Comparison of ENCODE assay signal across 19 cellular contexts in genomic region chr3:172052405-172052804, GRCh38. TPM values are rescaled to one million over a fixed set of nuclear protein-coding genes. Genes with fewer than 3 reads are reported as not detected.
A peak's percentile ranks its signal among the peaks of the same experiment; 100 is the strongest.
DNase-seq lines count a peak whose midpoint lies in the region; ATAC-seq, FAIRE-seq and TF ChIP-seq lines count a peak whose summit lies in the region.
"Had no signal": no experiment of that assay in that cellular context is flagged by ENCODE, and none has a peak within 500 bp of the region (broad histone marks: within the 10 kb centered on the region; RNA-seq: fewer than 3 reads in every experiment).

No MANE protein-coding gene starts in this region.

- H3K36me3 Mint-ChIP-seq in natural killer cell (peaks cover 7% of the 10 kb centered on the region), type B pancreatic cell (peaks cover 37% of the 10 kb centered on the region)
- peaks cover 36% of the 10 kb centered on the region for H3K36me3 Mint-ChIP-seq in natural killer cell treated with Interleukin-12 subunit alpha and Interleukin-12 subunit beta and Interleukin-15 and Interleukin-18, amount 100 ng/mL, for 72 hours

- TF ChIP-seq EP300 in GM12878 (IDR thresholded peaks at IDR 0.05; ENCODE audit: borderline replicate concordance in 1 of 2, control insufficient read depth in 1 of 2, low read depth in 2 of 2, low read length in 2 of 2) = no peak

- H3K4me3 ChIP-seq in GM12878 (no peak overlapping the region), lower leg skin (ENCODE audit: low read depth, poor library complexity, severe bottlenecking) (no peak overlapping the region)
- H3K4me3 ChIP-seq: SJCRH30 had no signal

- H3K27ac Mint-ChIP-seq in natural killer cell = peak overlapping the region; percentile 90 to 98
- H3K27ac Mint-ChIP-seq in natural killer cell treated with Interleukin-12 subunit alpha and Interleukin-12 subunit beta and Interleukin-15 and Interleukin-18, amount 100 ng/mL, for 72 hours = peak overlapping the region in 1 of 2 donors; percentile 32
- H3K27ac Mint-ChIP-seq in type B pancreatic cell = no peak overlapping the region
- H3K27ac Mint-ChIP-seq: CD4-positive, alpha-beta T cell; IgD-negative memory B cell had no signal

- H3K4me1 ChIP-seq in GM12878 (ENCODE audit: control insufficient read depth, insufficient read depth, low read length) = peaks cover 12% of the 10 kb centered on the region
- H3K4me1 ChIP-seq: SJCRH30 had no signal

- H3K79me2 ChIP-seq in GM12878 (ENCODE audit: control insufficient read depth, insufficient read depth, low read length) = peaks cover 48% of the 10 kb centered on the region

- ATAC-seq in natural killer cell (no peak), GM12878 (no peak)
- ATAC-seq in natural killer cell treated with Interleukin-12 subunit alpha and Interleukin-12 subunit beta and Interleukin-15 and Interleukin-18, amount 100 ng/mL, for 72 hours = no peak

- in situ Hi-C loops in GM12878 (cut with MboI) = no loop called here

- H3K36me3 ChIP-seq in GM12878 (ENCODE audit: control insufficient read depth in 2 of 2, insufficient read depth in 2 of 2, low read length in 1 of 2) = peaks cover 6 to 10% of the 10 kb centered on the region in 2 experiments

- intact Hi-C loops in natural killer cell (cut with micrococcal nuclease) = no loop called here
- intact Hi-C loops in GM12878 (cut with micrococcal nuclease; ENCODE audit: unreplicated experiment) = no loop called here
- intact Hi-C loops in lower leg skin (cut with DNase I; ENCODE audit: low total_unique reads) = no loop called here

- H3K4me1 Mint-ChIP-seq in natural killer cell (peaks cover 64 to 74% of the 10 kb centered on the region in 2 donors), type B pancreatic cell (ENCODE audit: unreplicated experiment) (peaks cover 28% of the 10 kb centered on the region)
- H3K4me1 Mint-ChIP-seq in natural killer cell treated with Interleukin-12 subunit alpha and Interleukin-12 subunit beta and Interleukin-15 and Interleukin-18, amount 100 ng/mL, for 72 hours (ENCODE audit: low read depth in 2 of 2) = peaks cover 53 to 60% of the 10 kb centered on the region in 2 donors

- H3K4me2 ChIP-seq in GM12878 (ENCODE audit: control insufficient read depth, insufficient read depth) = no peak overlapping the region

- H3K27me3 Mint-ChIP-seq in natural killer cell (ENCODE audit: low read depth in 2 of 2) (no peaks in the 10 kb centered on the region), type B pancreatic cell (no peaks in the 10 kb centered on the region)
- no peaks in the 10 kb centered on the region for H3K27me3 Mint-ChIP-seq in natural killer cell treated with Interleukin-12 subunit alpha and Interleukin-12 subunit beta and Interleukin-15 and Interleukin-18, amount 100 ng/mL, for 72 hours
- H3K27me3 Mint-ChIP-seq: CD4-positive, alpha-beta T cell; IgD-negative memory B cell had no signal

- no peaks in the 10 kb centered on the region; the same call in 2 of the 3 replicates for H3K9me3 ChIP-seq in GM12878 (replicated peaks; ENCODE audit: control insufficient read depth, insufficient read depth, low read length)
- H3K9me3 ChIP-seq: SJCRH30 had no signal

- RAD21 ChIA-PET in GM12878 (lab: Charles Lee; ENCODE audit: unreplicated experiment) = no interaction called here

- TF ChIP-seq POLR2A in GM12878 (IDR thresholded peaks at IDR 0.05; ENCODE audit: low read depth, low read length) = no peak
- no peak for TF ChIP-seq POLR2A in lower leg skin (IDR thresholded peaks at IDR 0.05)

- no peaks in the 10 kb centered on the region for H4K20me1 ChIP-seq in GM12878 (ENCODE audit: control insufficient read depth, insufficient read depth)

- DNase-seq in natural killer cell (no peak), GM12878 (ENCODE audit: low read depth, low spot score) (no peak), myocyte (ENCODE audit: low read depth) (peak; percentile 25), lower leg skin (ENCODE audit: low spot score in 2 of 2) (no peak), type B pancreatic cell (ENCODE audit: extremely low spot score, unreplicated experiment) (no peak), RCC 7860 (ENCODE audit: low spot score) (no peak), retina (no peak)
- no peak for DNase-seq in natural killer cell treated with Interleukin-12 subunit alpha and Interleukin-12 subunit beta and Interleukin-15 and Interleukin-18, amount 100 ng/mL, for 72 hours (ENCODE audit: low spot score)
- DNase-seq: CD4-positive, alpha-beta T cell; DMS53; NCI-H1105 treated with DMSO at 0.1 percent for 48 hours; NCI-H187; NCI-H226; NCI-H526 treated with DMSO at 0.1 percent for 48 hours; OCI-M1; SJCRH30 had no signal

- no peaks in the 10 kb centered on the region for H3K9me3 Mint-ChIP-seq in natural killer cell
- H3K9me3 Mint-ChIP-seq in natural killer cell treated with Interleukin-12 subunit alpha and Interleukin-12 subunit beta and Interleukin-15 and Interleukin-18, amount 100 ng/mL, for 72 hours = no peaks in the 10 kb centered on the region
- no peaks in the 10 kb centered on the region for H3K9me3 Mint-ChIP-seq in type B pancreatic cell

- no TSS peak for BruUV-seq in GM12878 (replicated peaks; lab: Mats Ljungman, UMichigan)

- 97% methylated on average over 2 of the region's 2 CpGs for WGBS in GM12878 (ENCODE audit: insufficient coverage, insufficient replicate concordance, low lambda C conversion rate, missing lambda C conversion rate)
- WGBS in lower leg skin, 2 donors = 86% methylated on average over 2 of the region's 2 CpGs

- SMC1A ChIA-PET in GM12878 (lab: Charles Lee; ENCODE audit: uncharacterized antibody, unreplicated experiment) = interaction anchor here (0.9 to 2.3 kb wide), 4 partner anchors 9 to 51 kb away, joined by 3 to 9 read pairs (median 5); partner anchors contain the start of gene FNDC3B

- no peak for FAIRE-seq in GM12878 (lab: Jason Lieb, UNC)
- no peak for FAIRE-seq in RCC 7860 (lab: Jason Lieb, UNC)
- FAIRE-seq: A204.1, H54 had no signal

- CTCF ChIA-PET in GM12878 (lab: Yijun Ruan, JAX) = interaction anchor here (1.0 kb wide), 1 partner anchor 37 kb away, joined by 4 read pairs; no protein-coding TSS in a partner anchor

- H2AFZ ChIP-seq in GM12878 (ENCODE audit: control insufficient read depth, low read depth, low read length) = no peak overlapping the region

- no peak overlapping the region for H3K9ac ChIP-seq in GM12878 (ENCODE audit: control insufficient read depth, insufficient read depth, low read length)

- TF ChIP-seq CTCF in natural killer cell (IDR thresholded peaks at IDR 0.05) (no peak), GM12878 (IDR thresholded peaks at IDR 0.05 in 2 of 3, conservative IDR thresholded peaks at IDR 0.05 in 1 of 3; ENCODE audit: control insufficient read depth in 2 of 3, extremely low read depth in 1 of 3, insufficient read depth in 1 of 3, low read depth in 3 of 3, low read length in 3 of 3) (no peak), lower leg skin (IDR thresholded peaks at IDR 0.05) (no peak), type B pancreatic cell (conservative IDR thresholded peaks at IDR 0.05) (no peak)

- no peak overlapping the region for H3K4me3 Mint-ChIP-seq in natural killer cell
- no peak overlapping the region for H3K4me3 Mint-ChIP-seq in natural killer cell treated with Interleukin-12 subunit alpha and Interleukin-12 subunit beta and Interleukin-15 and Interleukin-18, amount 100 ng/mL, for 72 hours
- H3K4me3 Mint-ChIP-seq in type B pancreatic cell = no peak overlapping the region
- H3K4me3 Mint-ChIP-seq: CD4-positive, alpha-beta T cell; IgD-negative memory B cell had no signal

- H3K27ac ChIP-seq in GM12878 (ENCODE audit: control insufficient read depth, insufficient read depth) = no peak overlapping the region
- H3K27ac ChIP-seq: SJCRH30 had no signal

- POLR2A ChIA-PET in GM12878 (lab: Charles Lee) = no interaction called here

- TF ChIP-seq RAD21 in GM12878 (IDR thresholded peaks at IDR 0.05; ENCODE audit: insufficient read depth, low read depth, low read length) = no peak

- H3K27me3 ChIP-seq in GM12878 (replicated peaks in 1 of 2; ENCODE audit: control insufficient read depth in 2 of 2, insufficient read depth in 2 of 2, low read length in 1 of 2) = no peaks in the 10 kb centered on the region
- H3K27me3 ChIP-seq: SJCRH30 had no signal

TF ChIP-seq in GM12878, 131 proteins besides CTCF, POLR2A, EP300 and RAD21:
- no peak for TF ChIP-seq PAX5 (IDR thresholded peaks at IDR 0.05; ENCODE audit: borderline replicate concordance, low read depth, low read length)
- TF ChIP-seq POLR2AphosphoS5 (IDR thresholded peaks at IDR 0.05; ENCODE audit: low read length) = peak; percentile 22; the same call in 1 of the 2 replicates
- no peak for TF ChIP-seq ATF3 (IDR thresholded peaks at IDR 0.05; ENCODE audit: borderline replicate concordance, extremely low read depth, low read depth, low read length)
- no peak for TF ChIP-seq TCF3 (IDR thresholded peaks at IDR 0.05; ENCODE audit: borderline replicate concordance, insufficient read depth, low read depth, low read length)
- no peak for TF ChIP-seq MXI1 (IDR thresholded peaks at IDR 0.05; ENCODE audit: low read depth, low read length)

RNA-seq across cellular contexts. Expression of gene FNDC3B, which starts 13.0 kb away (rescaled TPM):
- total RNA-seq in natural killer cell (100 to 1,000 TPM; 154 to 214 (median 206) TPM), GM12878 (2014; rRNA removed) (30.2 and 34.9 TPM in 2 replicates), GM12878 (2014; rRNA removed; fragmentation: Illumina TruSeq; extraction: Trizol) (29.0 and 32.3 TPM in 2 replicates), GM12878 (2021) (35.0 and 35.8 TPM in 2 replicates), myocyte (49.5 and 66.9 TPM in 2 replicates), lower leg skin (10 to 100 TPM; 22.9 to 39.3 (median 23.2) TPM), type B pancreatic cell (ENCODE audit: low replicate concordance) (67.9 and 79.2 TPM in 2 replicates)
- total RNA-seq in natural killer cell treated with Interleukin-12 subunit alpha and Interleukin-12 subunit beta and Interleukin-15 and Interleukin-18, amount 100 ng/mL, for 72 hours = 100 to 1,000 TPM; 149 to 217 TPM
- total RNA-seq in GM12878 (2013; cell fraction: nucleolus; rRNA removed) = 505 and 506 TPM in 2 replicates
- 13.0 TPM for polyA plus RNA-seq in GM12878 (2011; ENCODE audit: low read depth)
- polyA plus RNA-seq in GM12878 (2011; rRNA removed) (6.3 and 9.1 TPM in 2 replicates), GM12878 (2014; fragmentation: Illumina TruSeq; extraction: Trizol) (15.0 and 26.0 TPM in 2 replicates), GM12878 (2014; fragmentation: Nextera tagmentation; extraction: Ambion mirVana) (10 to 100 TPM in 1 of 2 experiments, 1 to 10 TPM in 1; 7.9 to 11.9 TPM), GM12878 (2014; rRNA removed) (8.2 and 9.9 TPM in 2 replicates), GM12878 (2016; fragmentation: Nextera tagmentation; extraction: Ambion mirVana) (10 to 100 TPM; 21.9 to 23.8 TPM)
- 4.2 and 6.0 TPM in 2 replicates for polyA plus RNA-seq in GM12878 (2011; cell fraction: cytosol; rRNA removed)
- 17.9 and 21.3 TPM in 2 replicates for polyA plus RNA-seq in GM12878 (2011; cell fraction: nucleus; rRNA removed)
- polyA plus RNA-seq in GM12878 (2012) = 8.1 and 10.2 TPM in 2 replicates
- polyA minus RNA-seq in GM12878 (2011; rRNA and poly(A)+ RNA removed) = 44.1 and 62.3 TPM in 2 replicates
- polyA minus RNA-seq in GM12878 (2011; cell fraction: cytosol; rRNA and poly(A)+ RNA removed) = 4.1 and 4.2 TPM in 2 replicates
- 63.8 and 111 TPM in 2 replicates for polyA minus RNA-seq in GM12878 (2011; cell fraction: nucleus; rRNA and poly(A)+ RNA removed)
- 68.4 TPM for polyA plus RNA-seq in myocyte (2012)
